18 cellular contexts compared by ENCODE assay signal in genomic region chr2:120432976-120433815, GRCh38.
DNase-seq lines count a peak whose midpoint lies in the region; ATAC-seq and TF ChIP-seq lines count a peak whose summit lies in the region.
"Had no signal": no experiment of that assay in that cellular context is flagged by ENCODE, and none has a peak within 500 bp of the region (broad histone marks: within the 10 kb centered on the region; RNA-seq: fewer than 3 reads in every experiment).

No MANE protein-coding gene starts in this region.

- H2AK5ac ChIP-seq in H9 (ENCODE audit: insufficient read length, low read length) = no peak overlapping the region

- H3K4me1 Mint-ChIP-seq in H9 (peaks cover 46 to 52% of the 10 kb centered on the region in 2 experiments), type B pancreatic cell (ENCODE audit: unreplicated experiment) (peaks cover 5% of the 10 kb centered on the region)
- no peaks in the 10 kb centered on the region for H3K4me1 Mint-ChIP-seq in CD8-positive, alpha-beta memory T cell

- no peak overlapping the region for H3K18ac ChIP-seq in H9 (ENCODE audit: insufficient read length, low read depth, low read length)

- H3K27me3 ChIP-seq in H9 (ENCODE audit: insufficient read depth, low read length) = no peaks in the 10 kb centered on the region
- no peaks in the 10 kb centered on the region for H3K27me3 ChIP-seq in CD8-positive, alpha-beta memory T cell (ENCODE audit: insufficient read depth, low read length, poor library complexity, severe bottlenecking)
- H3K27me3 ChIP-seq: MG63 had no signal

- ATAC-seq in HG03521 (IDR thresholded peaks at IDR 0.05; ENCODE audit: unreplicated experiment) (no peak), HG02642 (IDR thresholded peaks at IDR 0.05; ENCODE audit: poor library complexity, unreplicated experiment) (no peak)
- ATAC-seq: CD8-positive, alpha-beta T cell had no signal

- H3K27me3 Mint-ChIP-seq in H9 (ENCODE audit: low read depth) (peaks cover 91% of the 10 kb centered on the region), type B pancreatic cell (peaks cover 20% of the 10 kb centered on the region)
- peaks cover 5 to 26% of the 10 kb centered on the region in 2 donors for H3K27me3 Mint-ChIP-seq in CD8-positive, alpha-beta memory T cell

- no peak overlapping the region for H4K91ac ChIP-seq in H9 (ENCODE audit: insufficient read length, low read depth, low read length)

- H3K36me3 ChIP-seq in CD8-positive, alpha-beta memory T cell (ENCODE audit: insufficient read depth, low read length) = no peaks in the 10 kb centered on the region
- H3K36me3 ChIP-seq: MG63 had no signal

- H4K5ac ChIP-seq in H9 (ENCODE audit: insufficient read length, low read depth, low read length) = no peak overlapping the region

- H2BK12ac ChIP-seq in H9 (ENCODE audit: insufficient read length, low read depth, low read length) = no peak overlapping the region

- H3K23me2 ChIP-seq in H9 (ENCODE audit: insufficient read length, low read depth, low read length, poor library complexity, severe bottlenecking) = no peaks in the 10 kb centered on the region

- H3K79me1 ChIP-seq in H9 (ENCODE audit: insufficient read depth, low read depth, low read length, poor library complexity, severe bottlenecking) = no peaks in the 10 kb centered on the region

- H2BK15ac ChIP-seq in H9 (ENCODE audit: low read depth, low read length) = no peak overlapping the region

- H2BK20ac ChIP-seq in H9 (ENCODE audit: low read depth, low read length, poor library complexity, severe bottlenecking) = no peak overlapping the region

- TF ChIP-seq CTCF in H9 (conservative IDR thresholded peaks at IDR 0.05) (no peak), coronary artery (IDR thresholded peaks at IDR 0.05) (no peak), type B pancreatic cell (conservative IDR thresholded peaks at IDR 0.05) (no peak)

- no peak overlapping the region for H3K23ac ChIP-seq in H9 (ENCODE audit: insufficient read length, low read depth, low read length)

- no peaks in the 10 kb centered on the region for H3K79me2 ChIP-seq in H9 (ENCODE audit: insufficient read depth, low read length)

- CTCF ChIA-PET in CD8-positive, alpha-beta memory T cell (lab: Charles Lee) = no interaction called here

- no peak overlapping the region; the same call in 1 of the 2 replicates for H3K14ac ChIP-seq in H9 (ENCODE audit: insufficient read depth, low read length)

- no peak overlapping the region for H3K4me3 Mint-ChIP-seq in H9
- no peak overlapping the region for H3K4me3 Mint-ChIP-seq in type B pancreatic cell
- no peak overlapping the region for H3K4me3 Mint-ChIP-seq in CD8-positive, alpha-beta memory T cell
- H3K4me3 Mint-ChIP-seq: CD8-positive, alpha-beta T cell had no signal

- no peak overlapping the region for H3K27ac Mint-ChIP-seq in H9
- no peak overlapping the region for H3K27ac Mint-ChIP-seq in type B pancreatic cell
- no peak overlapping the region for H3K27ac Mint-ChIP-seq in CD8-positive, alpha-beta memory T cell
- H3K27ac Mint-ChIP-seq: CD8-positive, alpha-beta T cell had no signal

- WGBS in H9 (ENCODE audit: extremely low coverage, insufficient read length, low lambda C conversion rate) = no CpG with 5 or more reads among the region's 17 CpGs

- no peak overlapping the region for H4K8ac ChIP-seq in H9 (replicated peaks; ENCODE audit: insufficient read length, low read depth, low read length)

- H2BK5ac ChIP-seq in H9 (ENCODE audit: insufficient read length, low read length) = no peak overlapping the region

- no peak overlapping the region for H3K4me3 ChIP-seq in coronary artery
- no peak overlapping the region for H3K4me3 ChIP-seq in CD8-positive, alpha-beta memory T cell (ENCODE audit: low read length)
- H3K4me3 ChIP-seq: MG63 had no signal

- no peaks in the 10 kb centered on the region for H3K9me3 ChIP-seq in H9 (ENCODE audit: control insufficient read depth, low read depth, low read length)
- no peaks in the 10 kb centered on the region for H3K9me3 ChIP-seq in CD8-positive, alpha-beta memory T cell (ENCODE audit: low read length)
- H3K9me3 ChIP-seq: MG63 had no signal

- H3K9me3 Mint-ChIP-seq in H9 (no peaks in the 10 kb centered on the region; a peak in 1 of 5 replicates), type B pancreatic cell (no peaks in the 10 kb centered on the region)
- H3K9me3 Mint-ChIP-seq in CD8-positive, alpha-beta memory T cell = no peaks in the 10 kb centered on the region
- H3K9me3 Mint-ChIP-seq: CD8-positive, alpha-beta T cell had no signal

- H3K36me3 Mint-ChIP-seq in H9 (ENCODE audit: insufficient read depth in 1 of 3, low read depth in 3 of 3) = no peaks in the 10 kb centered on the region
- no peaks in the 10 kb centered on the region for H3K36me3 Mint-ChIP-seq in type B pancreatic cell
- no peaks in the 10 kb centered on the region for H3K36me3 Mint-ChIP-seq in CD8-positive, alpha-beta memory T cell
- H3K36me3 Mint-ChIP-seq: CD8-positive, alpha-beta T cell had no signal

- H2AFZ ChIP-seq in H9 (ENCODE audit: low read length) = no peak overlapping the region

- no peak overlapping the region for H3K4ac ChIP-seq in H9 (ENCODE audit: low read depth, low read length)

- H3K56ac ChIP-seq in H9 (ENCODE audit: insufficient read length, low read depth, low read length) = no peak overlapping the region

- H4K20me1 ChIP-seq in H9 (ENCODE audit: control insufficient read depth, insufficient read depth, insufficient read length) = no peaks in the 10 kb centered on the region

- POLR2A ChIA-PET in CD8-positive, alpha-beta memory T cell (lab: Charles Lee) = no interaction called here

- DNase-seq in H9 (peak; percentile 25), coronary artery (ENCODE audit: low spot score) (peak; percentile 52), mesenteric fat pad (ENCODE audit: low spot score) (peak; percentile 81), type B pancreatic cell (ENCODE audit: extremely low spot score, unreplicated experiment) (peak; percentile 59)
- no peak for DNase-seq in CD8-positive, alpha-beta memory T cell
- DNase-seq: C1 segment of cervical spinal cord, Calu3, IMR-90, KG1, MG63, NCI-H1694, NCI-H2029 treated with DMSO at 0.1 percent for 48 hours, NCI-H526 treated with DMSO at 0.1 percent for 48 hours, Right ventricle myocardium superior, RPMI8226 had no signal

- no peak overlapping the region for H3K4me2 ChIP-seq in H9 (ENCODE audit: insufficient read depth, insufficient read length, low read length)

- no peak overlapping the region for H2BK120ac ChIP-seq in H9 (ENCODE audit: low read depth, low read length, poor library complexity, severe bottlenecking)

- H3K9ac ChIP-seq in H9 (ENCODE audit: extremely low read depth, insufficient read length, low read length) = no peak overlapping the region

- H3K27ac ChIP-seq in H9 (ENCODE audit: insufficient read length, low read depth, low read length) = no peak overlapping the region
- H3K27ac ChIP-seq in coronary artery = no peak overlapping the region
- no peak overlapping the region for H3K27ac ChIP-seq in CD8-positive, alpha-beta memory T cell (ENCODE audit: low read depth, low read length)

- H3K4me1 ChIP-seq in H9 (ENCODE audit: insufficient read depth, low read length) = peaks cover 11% of the 10 kb centered on the region; the same call in 1 of the 2 replicates
- no peaks in the 10 kb centered on the region for H3K4me1 ChIP-seq in CD8-positive, alpha-beta memory T cell (ENCODE audit: insufficient read depth, low read length)

- H3T11ph ChIP-seq in H9 (ENCODE audit: low read length) = no peak overlapping the region

Comparison
In these comparisons a context has a peak if more than half of its experiments do, and no peak if none do; other contexts are left out.
1. DNase-seq: peak in H9 (single experiment), coronary artery (single experiment), mesenteric fat pad (single experiment) and type B pancreatic cell (single experiment); none in CD8-positive, alpha-beta memory T cell (0 of 5).